Comparison of ENCODE assay signal across 23 cellular contexts in the genomic region with DNA sequence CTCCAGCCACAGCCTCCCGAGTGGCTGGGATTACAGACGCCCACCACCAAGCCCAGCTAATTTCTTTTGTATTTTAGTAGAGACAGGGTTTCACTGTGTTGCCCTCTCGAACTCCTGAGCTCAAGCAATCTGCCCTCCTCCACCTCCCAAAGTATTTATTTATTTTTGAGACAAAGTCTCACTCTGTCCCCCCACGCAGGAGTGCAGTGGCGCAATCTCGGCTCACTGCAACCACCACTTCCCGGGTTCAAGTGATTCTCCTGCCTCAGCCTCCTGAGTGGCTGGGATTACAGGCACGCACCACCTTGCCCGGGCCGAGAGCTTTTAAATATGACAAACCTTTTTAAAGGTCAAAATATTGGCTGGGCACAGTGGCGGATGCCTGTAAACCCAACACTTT.
"Had no signal": no experiment of that assay in that cellular context is flagged by ENCODE, and none has a peak within 500 bp of the region (broad histone marks: within the 10 kb centered on the region; RNA-seq: fewer than 3 reads in every experiment).

No MANE protein-coding gene starts in this region.

- H3K4me1 Mint-ChIP-seq: endodermal cell had no signal

- H3K27me3 ChIP-seq: colonic mucosa, esophagus squamous epithelium, gastrocnemius medialis, heart right ventricle had no signal

- H3K9me3 Mint-ChIP-seq: dendritic cell treated with granulocyte-macrophage colony-stimulating factor and Interleukin-4, amounts not matched to agents 40 ng/mL and 50 ng/mL, for 4 days; effector memory CD8-positive, alpha-beta T cell; endodermal cell; memory B cell had no signal

- H3K4me3 ChIP-seq: colonic mucosa, esophagus squamous epithelium, gastrocnemius medialis, heart right ventricle, left ventricle myocardium inferior, lower lobe of right lung had no signal

- H3K4me1 ChIP-seq: colonic mucosa had no signal

- ATAC-seq: effector memory CD8-positive, alpha-beta T cell; esophagus mucosa; gastrocnemius medialis; heart right ventricle; left cardiac atrium; lower lobe of right lung had no signal

- DNase-seq: colonic mucosa; cortex of kidney; effector CD8-positive, alpha-beta T cell; effector memory CD8-positive, alpha-beta T cell; endodermal cell; erythroblast; esophagus squamous epithelium; foreskin fibroblast; foreskin melanocyte; gastrocnemius medialis; glutamatergic neuron; head of caudate nucleus; heart right ventricle; hippocampal formation; left cardiac atrium; left ventricle myocardium inferior; lower lobe of right lung; mesendoderm; midbrain had no signal

- H3K27ac ChIP-seq: colonic mucosa, epithelial cell of prostate, esophagus squamous epithelium, gastrocnemius medialis, heart right ventricle, left ventricle myocardium inferior, lower lobe of right lung had no signal

- H3K27me3 Mint-ChIP-seq: dendritic cell treated with granulocyte-macrophage colony-stimulating factor and Interleukin-4, amounts not matched to agents 40 ng/mL and 50 ng/mL, for 4 days; effector memory CD8-positive, alpha-beta T cell; memory B cell had no signal

- H3K36me3 Mint-ChIP-seq: memory B cell had no signal

- H3K27ac Mint-ChIP-seq: dendritic cell treated with granulocyte-macrophage colony-stimulating factor and Interleukin-4, amounts not matched to agents 40 ng/mL and 50 ng/mL, for 4 days; effector memory CD8-positive, alpha-beta T cell; endodermal cell; memory B cell had no signal

- H3K36me3 ChIP-seq: colonic mucosa, gastrocnemius medialis, heart right ventricle, left ventricle myocardium inferior, lower lobe of right lung had no signal

- H3K9me3 ChIP-seq: colonic mucosa, esophagus squamous epithelium, gastrocnemius medialis, heart right ventricle, left ventricle myocardium inferior, lower lobe of right lung had no signal

- H3K4me3 Mint-ChIP-seq: dendritic cell treated with granulocyte-macrophage colony-stimulating factor and Interleukin-4, amounts not matched to agents 40 ng/mL and 50 ng/mL, for 4 days; effector memory CD8-positive, alpha-beta T cell; endodermal cell; memory B cell had no signal
